ENCODE assay signal across 1 cellular context in genomic region chr14:80987235-80988032, GRCh38.
TF ChIP-seq lines count a peak whose summit lies in the region.

No MANE protein-coding gene starts in this region.

TF ChIP-seq in GM23338, 12 proteins besides CTCF, POLR2A, EP300 and RAD21 (continued from another document):
- TF ChIP-seq ZNF462 (CRISPR knock-in tag; IDR thresholded peaks at IDR 0.05), result no peak
- no peak for TF ChIP-seq EZH2phosphoT487 (IDR thresholded peaks at IDR 0.05; ENCODE audit: unreplicated experiment)
- TF ChIP-seq EZH2 (IDR thresholded peaks at IDR 0.05; ENCODE audit: low read depth, unreplicated experiment), result no peak
TF ChIP-seq in GM23338: peak in this region for 1.
